Comparison of ENCODE assay signal across 8 cellular contexts in the genomic region with DNA sequence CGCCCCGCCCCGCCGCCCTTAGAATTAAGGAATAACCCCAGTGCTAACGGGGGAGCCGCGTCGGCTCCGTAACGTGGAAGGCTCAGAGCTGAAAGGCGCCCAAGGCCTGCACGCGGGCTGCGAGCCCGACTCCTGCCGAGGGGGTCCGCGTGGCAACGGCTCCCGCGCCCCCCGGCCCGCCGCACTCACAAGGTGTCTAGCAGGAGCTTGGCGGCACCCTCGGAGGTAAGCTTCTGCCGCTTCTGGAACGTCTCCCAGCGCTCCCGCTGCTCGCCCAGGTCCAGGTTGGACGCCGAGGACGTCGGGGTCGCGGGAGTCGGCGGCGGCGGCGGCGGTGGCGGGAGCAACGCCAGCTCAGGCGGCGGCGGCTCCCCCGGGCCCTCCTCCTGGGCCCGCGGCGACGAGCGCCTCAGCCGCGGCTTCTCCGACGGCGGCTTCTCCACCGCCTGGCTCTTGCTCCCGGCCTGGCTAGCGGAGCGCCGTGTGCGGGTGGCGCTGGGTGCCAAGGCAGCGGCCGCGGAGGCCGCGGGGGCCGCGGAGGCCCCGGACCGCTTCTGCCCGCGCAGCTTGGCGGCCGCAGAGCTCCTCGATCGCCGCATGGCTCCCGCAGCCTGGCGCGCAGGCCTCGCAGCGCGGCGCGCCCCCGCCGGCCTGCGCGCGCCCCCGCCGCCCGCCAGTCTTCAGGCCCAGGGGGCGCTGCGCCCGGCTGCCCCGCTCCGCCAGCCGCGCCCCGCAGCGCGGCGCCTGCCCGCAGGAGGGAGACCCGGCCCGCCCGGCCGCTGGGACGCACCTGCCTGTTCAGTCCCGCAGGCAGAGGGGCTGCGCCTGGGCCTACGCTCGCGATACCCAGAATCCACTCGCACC. TPM values are rescaled to one million over a fixed set of nuclear protein-coding genes. Genes with fewer than 3 reads are reported as not detected.
DNase-seq lines count a peak whose midpoint lies in the region; ATAC-seq and TF ChIP-seq lines count a peak whose summit lies in the region.

A gene (minus strand): TSS at position 632 of the 864 bp plus-strand sequence. CDS start 33 bp downstream, at position 599.

- H3K4me3 Mint-ChIP-seq in CD4-positive, alpha-beta T cell: peak within 1 kb of the TSS; percentile 97
- H3K4me3 Mint-ChIP-seq in activated naive CD4-positive, alpha-beta T cell treated with anti-CD3 and anti-CD28 coated beads, Interleukin-2, amount 50 U/mL, for 24 hours: peak within 1 kb of the TSS; percentile 98

- H3K27ac ChIP-seq in CD4-positive, alpha-beta T cell (ENCODE audit: low read depth, low read length): peak within 1 kb of the TSS; percentile 30
- peak within 1 kb of the TSS; percentile 79 to 80 for H3K27ac ChIP-seq in SK-N-SH (ENCODE audit: low read depth in 2 of 2, low read length in 1 of 2)
- peak within 1 kb of the TSS; percentile 57 for H3K27ac ChIP-seq in cardiac muscle cell
- peak within 1 kb of the TSS; percentile 43 to 45 for H3K27ac ChIP-seq in prostate gland
- H3K27ac ChIP-seq in uterus: peak within 1 kb of the TSS; percentile 58 to 86

- H3K9me3 ChIP-seq in CD4-positive, alpha-beta T cell (ENCODE audit: control insufficient read depth, low read length): no peaks in the 10 kb centered on the region
- H3K9me3 ChIP-seq in SK-N-SH (no peaks in the 10 kb centered on the region), cardiac muscle cell (ENCODE audit: low read depth) (no peaks in the 10 kb centered on the region), prostate gland (no peaks in the 10 kb centered on the region), uterus (no peaks in the 10 kb centered on the region)

- peaks cover 12% of the 10 kb centered on the region for H3F3A ChIP-seq in SK-N-SH (replicated peaks; ENCODE audit: insufficient read depth)

- DNase-seq in CD4-positive, alpha-beta T cell: peak; percentile 37 to 76 (median 52)
- peak in 50 of 76 experiments; percentile 6 to 66 (median 34) for DNase-seq in HUDEP-2 (lab: John Stamatoyannopoulos, UW; ENCODE audit: unreplicated experiment in 76 of 76)
- peak; percentile 95 for DNase-seq in SK-N-SH
- peak; percentile 53 to 72 for DNase-seq in cardiac muscle cell (ENCODE audit: low read depth in 1 of 2, low spot score in 1 of 2)
- peak; percentile 20 for DNase-seq in prostate gland (ENCODE audit: low spot score)
- peak; percentile 48 for DNase-seq in uterus

- ATAC-seq in CD4-positive, alpha-beta T cell (ENCODE audit: poor library complexity): peak; percentile 85
- ATAC-seq in GM19438 (IDR thresholded peaks at IDR 0.05; ENCODE audit: low read depth, unreplicated experiment): peak; percentile 73

- no peak for TF ChIP-seq CTCF in CD4-positive, alpha-beta T cell (IDR thresholded peaks at IDR 0.05)
- TF ChIP-seq CTCF in SK-N-SH (IDR thresholded peaks at IDR 0.05) (no peak; the same call in 1 of the 2 replicates), cardiac muscle cell (IDR thresholded peaks at IDR 0.05; ENCODE audit: low read depth, low read length) (no peak), prostate gland (IDR thresholded peaks at IDR 0.05) (peak in 1 of 4 experiments; percentile 36), uterus (IDR thresholded peaks at IDR 0.05) (peak in 3 of 4 experiments; percentile 37 to 63 (median 51))

- TF ChIP-seq EP300 in SK-N-SH (IDR thresholded peaks at IDR 0.05; ENCODE audit: borderline replicate concordance in 1 of 2, low read depth in 1 of 2, low read length in 1 of 2): no peak

- peak within 1 kb of the TSS; percentile 91 for H3K9ac ChIP-seq in SK-N-SH

- no peaks in the 10 kb centered on the region; a peak in 2 of 4 replicates for H3K4me1 ChIP-seq in SK-N-SH (ENCODE audit: control insufficient read depth in 1 of 2, insufficient read depth in 2 of 2, low read depth in 1 of 2, low read length in 1 of 2)
- H3K4me1 ChIP-seq in cardiac muscle cell (ENCODE audit: low read depth): peaks cover 3% of the 10 kb centered on the region
- no peaks in the 10 kb centered on the region for H3K4me1 ChIP-seq in prostate gland (replicated peaks)
- H3K4me1 ChIP-seq in uterus: no peaks in the 10 kb centered on the region

- peaks cover 39% of the 10 kb centered on the region for H3K79me2 ChIP-seq in SK-N-SH (ENCODE audit: insufficient read depth)

- H3K27me3 ChIP-seq in CD4-positive, alpha-beta T cell (ENCODE audit: control insufficient read depth, insufficient read depth, low read length): no peaks in the 10 kb centered on the region
- no peaks in the 10 kb centered on the region for H3K27me3 ChIP-seq in SK-N-SH (ENCODE audit: insufficient read depth)
- H3K27me3 ChIP-seq in cardiac muscle cell: no peaks in the 10 kb centered on the region
- no peaks in the 10 kb centered on the region for H3K27me3 ChIP-seq in prostate gland (replicated peaks; ENCODE audit: insufficient read depth)
- no peaks in the 10 kb centered on the region for H3K27me3 ChIP-seq in uterus

- intact Hi-C loops in CD4-positive, alpha-beta T cell (cut with DNase I, micrococcal nuclease): loop anchor here in 1 of 2 experiments (2.0 to 5.0 kb wide), 2 partner anchors 28 to 136 kb away; a partner anchor contains a TSS
- intact Hi-C loops in prostate gland (cut with DNase I) (no loop called here), uterus (cut with DNase I; ENCODE audit: low total_unique reads) (no loop called here)

- TF ChIP-seq POLR2A in prostate gland (IDR thresholded peaks at IDR 0.05) (no peak), uterus (IDR thresholded peaks at IDR 0.05) (peak in 1 of 2 donors; percentile 18)

- H3K27ac Mint-ChIP-seq in CD4-positive, alpha-beta T cell: peak within 1 kb of the TSS; percentile 72
- peak within 1 kb of the TSS; percentile 90 for H3K27ac Mint-ChIP-seq in activated naive CD4-positive, alpha-beta T cell treated with anti-CD3 and anti-CD28 coated beads, Interleukin-2, amount 50 U/mL, for 24 hours

- H3K4me2 ChIP-seq in SK-N-SH: peak within 1 kb of the TSS; percentile 90

- peak within 1 kb of the TSS; percentile 65 to 84 for H3K4me3 ChIP-seq in SK-N-SH (ENCODE audit: low read depth in 2 of 2, low read length in 1 of 2)
- peak within 1 kb of the TSS; percentile 78 for H3K4me3 ChIP-seq in cardiac muscle cell
- peak within 1 kb of the TSS; percentile 62 to 63 for H3K4me3 ChIP-seq in prostate gland
- H3K4me3 ChIP-seq in uterus: peak within 1 kb of the TSS; percentile 42 to 79

- H3K36me3 ChIP-seq in SK-N-SH (replicated peaks in 1 of 2; ENCODE audit: control insufficient read depth in 1 of 2, insufficient read depth in 2 of 2, low read length in 1 of 2) (peaks cover 16 to 19% of the 10 kb centered on the region in 2 experiments), cardiac muscle cell (peaks cover 4% of the 10 kb centered on the region), prostate gland (no peaks in the 10 kb centered on the region), uterus (no peaks in the 10 kb centered on the region)

- no peaks in the 10 kb centered on the region for H4K20me1 ChIP-seq in SK-N-SH (ENCODE audit: insufficient read depth)

- H3K27me3 Mint-ChIP-seq in CD4-positive, alpha-beta T cell: no peaks in the 10 kb centered on the region
- no peaks in the 10 kb centered on the region for H3K27me3 Mint-ChIP-seq in activated naive CD4-positive, alpha-beta T cell treated with anti-CD3 and anti-CD28 coated beads, Interleukin-2, amount 50 U/mL, for 24 hours

- peak within 1 kb of the TSS; percentile 93; the same call in 1 of the 2 replicates for H2AFZ ChIP-seq in SK-N-SH (ENCODE audit: low read depth)

- H3K4me1 Mint-ChIP-seq in CD4-positive, alpha-beta T cell (ENCODE audit: low read depth): peaks cover 17% of the 10 kb centered on the region
- peaks cover 20% of the 10 kb centered on the region for H3K4me1 Mint-ChIP-seq in activated naive CD4-positive, alpha-beta T cell treated with anti-CD3 and anti-CD28 coated beads, Interleukin-2, amount 50 U/mL, for 24 hours

- POLR2A ChIA-PET in CD4-positive, alpha-beta T cell (lab: Charles Lee): interaction anchor here (0.7 to 2.5 kb wide), 13 partner anchors 11 to 953 kb away, joined by 3 to 26 read pairs (median 6); a partner anchor contains a TSS
- POLR2A ChIA-PET in SK-N-SH (lab: Yijun Ruan, JAX): interaction anchor here (1.0 to 2.3 kb wide), 6 partner anchors 11 to 183 kb away, joined by 3 to 22 read pairs (median 9); a partner anchor contains a TSS

- TF ChIP-seq RAD21 in SK-N-SH (IDR thresholded peaks at IDR 0.05; ENCODE audit: low read length): no peak

- no peaks in the 10 kb centered on the region for H3K9me3 Mint-ChIP-seq in CD4-positive, alpha-beta T cell
- no peaks in the 10 kb centered on the region for H3K9me3 Mint-ChIP-seq in activated naive CD4-positive, alpha-beta T cell treated with anti-CD3 and anti-CD28 coated beads, Interleukin-2, amount 50 U/mL, for 24 hours

- peaks cover 21% of the 10 kb centered on the region for H3K36me3 Mint-ChIP-seq in CD4-positive, alpha-beta T cell (ENCODE audit: low read depth)
- H3K36me3 Mint-ChIP-seq in activated naive CD4-positive, alpha-beta T cell treated with anti-CD3 and anti-CD28 coated beads, Interleukin-2, amount 50 U/mL, for 24 hours: peaks cover 3% of the 10 kb centered on the region

- H3K9me2 ChIP-seq in SK-N-SH: no peaks in the 10 kb centered on the region

- WGBS in SK-N-SH (ENCODE audit: low lambda C conversion rate): 8% methylated on average over 18 of the region's 121 CpGs
- under 1% methylated on average over 94 of the region's 121 CpGs for WGBS in prostate gland

- CTCF ChIA-PET in CD4-positive, alpha-beta T cell (lab: Charles Lee): interaction anchor here (0.7 to 3.7 kb wide), 9 partner anchors 11 to 169 kb away, joined by 3 to 26 read pairs (median 3); a partner anchor contains a TSS
- CTCF ChIA-PET in SK-N-SH (lab: Yijun Ruan, JAX): interaction anchor here (0.6 to 8.8 kb wide), 17 partner anchors 8 to 500 kb away, joined by 3 to 94 read pairs (median 3); a partner anchor contains a TSS

TF ChIP-seq in SK-N-SH, 30 proteins besides CTCF, POLR2A, EP300 and RAD21:
- no peak for TF ChIP-seq POLR2AphosphoS5 (IDR thresholded peaks at IDR 0.05; ENCODE audit: low read depth, low read length)

RNA-seq across cellular contexts. Expression of the gene that starts here (rescaled TPM):
- total RNA-seq in CD4-positive, alpha-beta T cell: 10 to 100 TPM; 18.5 to 19.4 TPM
- polyA plus RNA-seq in SK-N-SH (2012; rRNA removed): 92.3 and 97.7 TPM in 2 replicates
- polyA plus RNA-seq in SK-N-SH (2012; cell fraction: cytosol; rRNA removed): 90.2 and 92.4 TPM in 2 replicates
- 130 and 200 TPM in 2 replicates for polyA plus RNA-seq in SK-N-SH (2012; cell fraction: nucleus; rRNA removed)
- 55.3 and 88.4 TPM in 2 replicates for total RNA-seq in cardiac muscle cell
- 67.1 and 91.8 TPM in 2 replicates for polyA plus RNA-seq in cardiac muscle cell
- total RNA-seq in prostate gland: 10 to 100 TPM; 29.8 to 71.5 TPM
- 10 to 100 TPM; 35.5 to 74.4 (median 53.5) TPM for total RNA-seq in uterus

Comparison
In these comparisons a context has a peak if more than half of its experiments do, and no peak if none do; other contexts are left out.
1. Peak in every context shown above with its lines: DNase-seq, ATAC-seq, H3K4me3 ChIP-seq and H3K27ac ChIP-seq.
2. DNase-seq: peak in every context shown above with its lines; median percentile 95 in SK-N-SH; 62 in cardiac muscle cell; 52 in CD4-positive, alpha-beta T cell; 48 in uterus; 34 in HUDEP-2; 20 in prostate gland.
3. CTCF ChIP-seq: peak in uterus (3 of 4); none in CD4-positive, alpha-beta T cell (single experiment), SK-N-SH (single experiment) and cardiac muscle cell (single experiment).